8 cellular contexts compared by ENCODE assay signal in the genomic region with DNA sequence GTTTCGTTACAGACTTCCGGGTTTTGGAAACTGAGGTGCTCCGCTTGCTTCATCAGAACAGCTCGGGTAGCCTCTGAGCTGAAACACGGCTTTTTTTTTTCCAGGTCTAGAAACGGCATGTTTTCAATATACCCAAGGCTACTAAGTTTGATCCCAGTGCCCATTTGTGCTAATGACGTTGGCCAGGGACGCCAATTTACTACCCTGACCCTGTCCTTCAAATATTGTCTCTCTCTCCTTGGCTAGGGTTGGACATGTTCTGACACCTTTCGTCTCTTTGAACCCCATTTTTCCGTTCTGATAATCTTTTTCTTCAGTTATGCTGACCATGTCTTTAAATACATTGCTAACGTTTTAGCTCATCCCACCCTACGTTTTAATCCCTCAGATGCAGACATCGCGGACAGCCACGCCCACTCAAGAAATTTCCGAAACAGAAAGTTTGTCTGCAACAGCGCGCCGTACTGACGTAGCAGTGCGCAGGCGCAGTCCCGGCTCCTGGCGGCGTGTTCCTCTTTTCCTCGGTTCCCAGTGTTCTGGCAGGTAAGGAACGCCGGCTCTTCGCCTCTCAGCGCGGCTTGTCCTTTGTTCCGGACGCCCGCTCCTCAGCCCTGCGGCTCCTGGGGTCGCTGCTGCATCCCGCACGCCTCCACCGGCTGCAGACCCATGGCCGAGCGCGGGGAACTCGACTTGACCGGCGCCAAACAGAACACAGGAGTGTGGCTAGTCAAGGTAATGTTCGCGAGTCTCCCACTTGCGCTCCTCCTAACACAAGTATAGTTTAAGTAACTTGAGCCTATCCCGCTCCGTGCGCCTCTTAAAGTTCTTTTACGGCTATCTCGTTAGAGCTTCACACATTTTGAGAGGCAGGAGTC. TPM values are rescaled to one million over a fixed set of nuclear protein-coding genes. Genes with fewer than 3 reads are reported as not detected.
DNase-seq lines count a peak whose midpoint lies in the region; ATAC-seq and TF ChIP-seq lines count a peak whose summit lies in the region.

A gene with protein sequence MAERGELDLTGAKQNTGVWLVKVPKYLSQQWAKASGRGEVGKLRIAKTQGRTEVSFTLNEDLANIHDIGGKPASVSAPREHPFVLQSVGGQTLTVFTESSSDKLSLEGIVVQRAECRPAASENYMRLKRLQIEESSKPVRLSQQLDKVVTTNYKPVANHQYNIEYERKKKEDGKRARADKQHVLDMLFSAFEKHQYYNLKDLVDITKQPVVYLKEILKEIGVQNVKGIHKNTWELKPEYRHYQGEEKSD (plus strand): TSS at position 521 of the 875 bp plus-strand sequence. CDS start 146 bp downstream, at position 667.

- peaks cover 9% of the 10 kb centered on the region for H3K4me1 Mint-ChIP-seq in activated naive CD4-positive, alpha-beta T cell treated with anti-CD3 and anti-CD28 coated beads for 36 hours (ENCODE audit: low read depth)

- TF ChIP-seq CTCF in HFF-Myc (IDR thresholded peaks at IDR 0.05; ENCODE audit: low read depth, low read length, missing control alignments) (no peak), omental fat pad (IDR thresholded peaks at IDR 0.05) (no peak)

- H3K27ac ChIP-seq in SK-N-MC (peak within 1 kb of the TSS; percentile 57; the same call in 1 of the 2 replicates), temporal lobe (ENCODE audit: low read depth, low read length) (peak within 1 kb of the TSS; percentile 88)

- intact Hi-C loops in activated naive CD4-positive, alpha-beta T cell treated with anti-CD3 and anti-CD28 coated beads for 36 hours (cut with micrococcal nuclease): loop anchor here (1.0 to 5.0 kb wide), 9 partner anchors 65 to 543 kb away; a partner anchor contains a TSS

- H3K9me3 ChIP-seq in SK-N-MC (ENCODE audit: low read depth, low read length): no peaks in the 10 kb centered on the region

- H3K27me3 Mint-ChIP-seq in activated naive CD4-positive, alpha-beta T cell treated with anti-CD3 and anti-CD28 coated beads for 36 hours (ENCODE audit: low read depth): no peaks in the 10 kb centered on the region

- DNase-seq in GM03348 (ENCODE audit: low spot score) (peak; percentile 96), HFF-Myc (ENCODE audit: extremely low read depth, low read depth) (peak; percentile 82), MV-4-11 (lab: John Stamatoyannopoulos, UW) (peak; percentile 83), SK-N-MC (ENCODE audit: low read depth, low spot score) (peak; percentile 63), glomerular visceral epithelial cell (ENCODE audit: extremely low spot score) (peak; percentile 89), omental fat pad (ENCODE audit: low spot score) (peak; percentile 55)
- DNase-seq in activated naive CD4-positive, alpha-beta T cell treated with anti-CD3 and anti-CD28 coated beads for 36 hours: peak; percentile 88

- H3K4me3 ChIP-seq in HFF-Myc (replicated peaks; ENCODE audit: low read depth, low read length) (peak within 1 kb of the TSS; percentile 91), SK-N-MC (peak within 1 kb of the TSS; percentile 96)

- H3K36me3 Mint-ChIP-seq in activated naive CD4-positive, alpha-beta T cell treated with anti-CD3 and anti-CD28 coated beads for 36 hours (ENCODE audit: low read depth): peaks cover 4% of the 10 kb centered on the region

- CTCF ChIA-PET in activated naive CD4-positive, alpha-beta T cell treated with anti-CD3 and anti-CD28 coated beads for 36 hours (lab: Charles Lee): interaction anchor here (0.7 to 2.8 kb wide), 6 partner anchors 11 to 276 kb away, joined by 3 to 15 read pairs (median 3); no protein-coding TSS in a partner anchor

- H3K36me3 ChIP-seq in SK-N-MC (ENCODE audit: insufficient read depth, low read length): peaks cover 3% of the 10 kb centered on the region; the same call in 1 of the 2 replicates

- no peaks in the 10 kb centered on the region for H3K9me3 Mint-ChIP-seq in activated naive CD4-positive, alpha-beta T cell treated with anti-CD3 and anti-CD28 coated beads for 36 hours

- H3K27ac Mint-ChIP-seq in activated naive CD4-positive, alpha-beta T cell treated with anti-CD3 and anti-CD28 coated beads for 36 hours: no peak within 1 kb of the TSS

- H3K4me3 Mint-ChIP-seq in activated naive CD4-positive, alpha-beta T cell treated with anti-CD3 and anti-CD28 coated beads for 36 hours: no peak within 1 kb of the TSS

- ATAC-seq in omental fat pad (ENCODE audit: low FRiP score): peak; percentile 93

- peak within 1 kb of the TSS; percentile 96 for H3K9ac ChIP-seq in SK-N-MC (ENCODE audit: insufficient read length)

RNA-seq across cellular contexts. Expression of the gene that starts here (rescaled TPM):
- 10 to 100 TPM; 21.3 to 22.4 TPM for total RNA-seq in activated naive CD4-positive, alpha-beta T cell treated with anti-CD3 and anti-CD28 coated beads for 36 hours
- total RNA-seq in omental fat pad: 10 to 100 TPM; 12.1 to 18.1 (median 14.8) TPM
- total RNA-seq in temporal lobe: 16.5 TPM

Comparison
In these comparisons a context has a peak if more than half of its experiments do, and no peak if none do; other contexts are left out.
1. Peak in every context shown above with its lines: DNase-seq, ATAC-seq, H3K4me3 ChIP-seq and H3K27ac ChIP-seq.